ENCODE assay signal across 10 cellular contexts in genomic region chr9:94912700-94913249, GRCh38.
DNase-seq lines count a peak whose midpoint lies in the region; ATAC-seq and TF ChIP-seq lines count a peak whose summit lies in the region.
"Had no signal": no experiment of that assay in that cellular context is flagged by ENCODE, and none has a peak within 500 bp of the region (broad histone marks: within the 10 kb centered on the region; RNA-seq: fewer than 3 reads in every experiment).

No MANE protein-coding gene starts in this region.

- peak overlapping the region; percentile 70 for H4K91ac ChIP-seq in trophoblast cell (ENCODE audit: low read depth, low read length)

- no peaks in the 10 kb centered on the region for H3K36me3 Mint-ChIP-seq in activated T-helper 17 cell treated with anti-CD3 and anti-CD28 coated beads, Interleukin-2, amount 50 U/mL, for 72 hours (ENCODE audit: low read depth)

- ATAC-seq in activated T-helper 17 cell treated with anti-CD3 and anti-CD28 coated beads, Interleukin-2, amount 50 U/mL, for 72 hours (replicated peaks): no peak
- no peak for ATAC-seq in HG02970 (IDR thresholded peaks at IDR 0.05; ENCODE audit: low FRiP score, unreplicated experiment)

- in situ Hi-C loops in GM23248 (cut with MboI): no loop called here

- H3K27me3 ChIP-seq in GM23248 (replicated peaks; ENCODE audit: insufficient read depth) (no peaks in the 10 kb centered on the region), esophagus muscularis mucosa (no peaks in the 10 kb centered on the region), trophoblast cell (ENCODE audit: insufficient read depth, low read length) (no peaks in the 10 kb centered on the region)
- H3K27me3 ChIP-seq: breast epithelium had no signal

- H4K20me1 ChIP-seq in GM23248 (ENCODE audit: insufficient read depth): no peaks in the 10 kb centered on the region

- peak overlapping the region; percentile 24 for H4K8ac ChIP-seq in trophoblast cell (ENCODE audit: low read depth, low read length)

- H3K4ac ChIP-seq in trophoblast cell (ENCODE audit: low read depth, low read length): no peak overlapping the region

- H3K4me1 Mint-ChIP-seq in activated T-helper 17 cell treated with anti-CD3 and anti-CD28 coated beads, Interleukin-2, amount 50 U/mL, for 72 hours: peaks cover 5% of the 10 kb centered on the region

- H2BK120ac ChIP-seq in trophoblast cell (ENCODE audit: insufficient read depth, low read length, poor library complexity): peak overlapping the region; percentile 20

- peak; percentile 7 for TF ChIP-seq POLR2A in esophagus muscularis mucosa (IDR thresholded peaks at IDR 0.05; ENCODE audit: low read depth)

- H2AFZ ChIP-seq in GM23248: no peak overlapping the region
- no peak overlapping the region for H2AFZ ChIP-seq in trophoblast cell (ENCODE audit: insufficient read depth, low read length, poor library complexity)

- H3K23ac ChIP-seq in trophoblast cell (ENCODE audit: low read length): peak overlapping the region; percentile 33

- H3K4me1 ChIP-seq in GM23248 (ENCODE audit: insufficient read depth) (peaks cover 27% of the 10 kb centered on the region), esophagus muscularis mucosa (peaks cover 31 to 42% (median 38%) of the 10 kb centered on the region in 4 donors), trophoblast cell (ENCODE audit: control insufficient read depth in 1 of 2, insufficient read depth in 2 of 2, low read length in 2 of 2) (peaks cover 27 to 53% of the 10 kb centered on the region in 2 experiments)
- H3K4me1 ChIP-seq: breast epithelium had no signal

- peaks cover 34% of the 10 kb centered on the region for H3K79me1 ChIP-seq in trophoblast cell (ENCODE audit: low read length)

- H3K9ac ChIP-seq in GM23248 (no peak overlapping the region), trophoblast cell (ENCODE audit: low read length) (no peak overlapping the region)

- H3K27ac ChIP-seq in GM23248 (peak overlapping the region; percentile 68), RWPE1 (peak overlapping the region; percentile 90), esophagus muscularis mucosa (replicated peaks in 1 of 4) (peak overlapping the region; percentile 18 to 58 (median 38)), trophoblast cell (ENCODE audit: low read depth, low read length) (peak overlapping the region; percentile 65)

- TF ChIP-seq CTCF in RWPE1 (conservative IDR thresholded peaks at IDR 0.05; ENCODE audit: low read depth) (no peak), esophagus muscularis mucosa (IDR thresholded peaks at IDR 0.05) (no peak)

- H3K4me3 ChIP-seq in GM23248 (no peak overlapping the region), esophagus muscularis mucosa (no peak overlapping the region), trophoblast cell (ENCODE audit: low read depth, low read length) (no peak overlapping the region)
- H3K4me3 ChIP-seq: breast epithelium had no signal

- peak; percentile 89 for DNase-seq in GM23248
- peak; percentile 98 for DNase-seq in RWPE1 (ENCODE audit: low spot score)
- no peak for DNase-seq in esophagus muscularis mucosa (ENCODE audit: extremely low spot score)
- peak in 1 of 2 donors; percentile 81 for DNase-seq in trophoblast cell
- DNase-seq in GDM1 (lab: John Stamatoyannopoulos, UW): no peak
- no peak for DNase-seq in SHP77 (lab: John Stamatoyannopoulos, UW)
- DNase-seq: stimulated activated CD4-positive, alpha-beta T cell treated with anti-CD3 and anti-CD28 coated beads, Interleukin-15, amount 100 ng/mL, for 24 hours had no signal

- CTCF ChIA-PET in RWPE1 (lab: Yijun Ruan, JAX): interaction anchor here (0.7 to 1.5 kb wide), 3 partner anchors 13 to 215 kb away, joined by 3 to 5 read pairs (median 4); no protein-coding TSS in a partner anchor

- 68 to 72% methylated on average over 8 of the region's 8 CpGs for WGBS in GM23248 (ENCODE audit: low coverage in 1 of 2, low lambda C conversion rate in 2 of 2, missing lambda C conversion rate in 2 of 2), 2 experiments
- WGBS in esophagus muscularis mucosa: 82% methylated on average over 8 of the region's 8 CpGs
- WGBS in trophoblast cell (ENCODE audit: extremely low coverage, insufficient coverage, insufficient read length): no CpG with 5 or more reads among the region's 8 CpGs

- H3F3A ChIP-seq in GM23248 (ENCODE audit: insufficient read depth): peaks cover 34% of the 10 kb centered on the region

- no peaks in the 10 kb centered on the region for H3K27me3 Mint-ChIP-seq in activated T-helper 17 cell treated with anti-CD3 and anti-CD28 coated beads, Interleukin-2, amount 50 U/mL, for 72 hours

- H3K79me2 ChIP-seq in GM23248 (ENCODE audit: insufficient read depth): peaks cover 35% of the 10 kb centered on the region; the same call in 1 of the 2 replicates
- H3K79me2 ChIP-seq in trophoblast cell (ENCODE audit: control insufficient read depth, insufficient read depth, low read length, poor library complexity): peaks cover 6% of the 10 kb centered on the region

- H3K9me3 ChIP-seq in GM23248 (ENCODE audit: low read depth) (no peaks in the 10 kb centered on the region), esophagus muscularis mucosa (no peaks in the 10 kb centered on the region), trophoblast cell (ENCODE audit: insufficient read depth, low read depth, low read length) (peaks cover 1% of the 10 kb centered on the region)
- H3K9me3 ChIP-seq: breast epithelium had no signal

- POLR2A ChIA-PET in RWPE1 (lab: Yijun Ruan, JAX; ENCODE audit: low non-redundant PET): interaction anchor here (0.6 kb wide), 1 partner anchor 34 kb away, joined by 3 read pairs; no protein-coding TSS in a partner anchor

- no peak overlapping the region for H4K12ac ChIP-seq in trophoblast cell (ENCODE audit: low read depth, low read length)

- no peaks in the 10 kb centered on the region for H3K9me3 Mint-ChIP-seq in activated T-helper 17 cell treated with anti-CD3 and anti-CD28 coated beads, Interleukin-2, amount 50 U/mL, for 72 hours

- H3K14ac ChIP-seq in trophoblast cell (ENCODE audit: low read length): peak overlapping the region; percentile 13

- H2BK5ac ChIP-seq in trophoblast cell (ENCODE audit: low read depth, low read length, poor library complexity): peak overlapping the region; percentile 15

- intact Hi-C loops in esophagus muscularis mucosa (cut with DNase I): no loop called here

- H3K4me3 Mint-ChIP-seq in activated T-helper 17 cell treated with anti-CD3 and anti-CD28 coated beads, Interleukin-2, amount 50 U/mL, for 72 hours: no peak overlapping the region

- H3K9me2 ChIP-seq in GM23248 (ENCODE audit: insufficient read depth): no peaks in the 10 kb centered on the region

- peak overlapping the region; percentile 1 for H2AK5ac ChIP-seq in trophoblast cell (ENCODE audit: low read length)

- peak overlapping the region; percentile 17 for H3K18ac ChIP-seq in trophoblast cell (ENCODE audit: low read length)

- H2BK12ac ChIP-seq in trophoblast cell (ENCODE audit: low read length): peak overlapping the region; percentile 28

- H3K27ac Mint-ChIP-seq in activated T-helper 17 cell treated with anti-CD3 and anti-CD28 coated beads, Interleukin-2, amount 50 U/mL, for 72 hours: no peak overlapping the region

- peak overlapping the region; percentile 25 for H3K4me2 ChIP-seq in GM23248 (ENCODE audit: unreplicated experiment)
- no peak overlapping the region for H3K4me2 ChIP-seq in trophoblast cell (ENCODE audit: low read length)

- H3K36me3 ChIP-seq in GM23248 (ENCODE audit: low read depth): no peaks in the 10 kb centered on the region
- no peaks in the 10 kb centered on the region for H3K36me3 ChIP-seq in esophagus muscularis mucosa
- no peaks in the 10 kb centered on the region for H3K36me3 ChIP-seq in trophoblast cell (ENCODE audit: control insufficient read depth in 1 of 2, insufficient read depth in 2 of 2, low read length in 2 of 2)
- H3K36me3 ChIP-seq: breast epithelium had no signal

- no peak for TF ChIP-seq EP300 in esophagus muscularis mucosa (IDR thresholded peaks at IDR 0.05)

Comparison
In these comparisons a context has a peak if more than half of its experiments do, and no peak if none do; other contexts are left out.
1. DNase-seq: peak in GM23248 (single experiment) and RWPE1 (single experiment); none in esophagus muscularis mucosa (single experiment), GDM1 (single experiment) and SHP77 (0 of 2).
2. H3K27ac ChIP-seq: peak in every context shown above with its lines; median percentile 90 in RWPE1; 68 in GM23248; 65 in trophoblast cell; 38 in esophagus muscularis mucosa.